Comparison of ENCODE assay signal across 20 cellular contexts in the genomic region with DNA sequence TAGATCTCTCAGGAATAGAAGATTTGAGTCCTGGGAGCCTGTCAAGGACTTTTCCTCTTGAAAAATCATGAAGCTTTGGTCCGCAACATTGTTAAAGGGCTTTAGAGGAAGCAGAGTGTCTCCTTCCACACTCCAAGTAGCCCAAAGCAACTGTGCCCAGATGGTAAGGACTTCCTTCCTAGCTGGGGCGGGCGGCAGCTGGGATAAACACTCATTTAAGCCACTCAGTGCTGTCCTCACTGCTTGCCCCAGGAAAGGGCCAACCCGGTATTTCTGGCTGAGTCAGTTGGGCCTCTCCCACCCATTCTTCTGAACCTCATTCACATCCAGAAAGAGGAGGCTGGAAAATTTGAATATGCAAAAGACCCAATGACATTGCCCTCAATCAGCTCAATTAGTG.
DNase-seq lines count a peak whose midpoint lies in the region; ATAC-seq, FAIRE-seq and TF ChIP-seq lines count a peak whose summit lies in the region.
"Had no signal": no experiment of that assay in that cellular context is flagged by ENCODE, and none has a peak within 500 bp of the region (broad histone marks: within the 10 kb centered on the region; RNA-seq: fewer than 3 reads in every experiment).

No MANE protein-coding gene starts in this region.

- H2AFZ ChIP-seq in endothelial cell of umbilical vein (ENCODE audit: low read depth, low read length): peak overlapping the region; percentile 28

- H3K4me3 ChIP-seq in endothelial cell of umbilical vein (replicated peaks in 1 of 3; ENCODE audit: insufficient read depth in 1 of 3, low read depth in 1 of 3, low read length in 3 of 3) (no peak overlapping the region), mesodermal cell (ENCODE audit: extremely low read depth, insufficient read depth, low read length, poor library complexity, severe bottlenecking) (no peak overlapping the region), right lobe of liver (no peak overlapping the region)
- H3K4me3 ChIP-seq: breast epithelium, GM12878, thoracic aorta had no signal

- dilution Hi-C loops in endothelial cell of umbilical vein (cut with MboI; ENCODE audit: extremely low pct_ligation_motif_present, low sequenced_read_pairs): no loop called here

- no peak overlapping the region for H3K4me2 ChIP-seq in endothelial cell of umbilical vein (ENCODE audit: insufficient read depth, low read length)

- no peaks in the 10 kb centered on the region for H3K79me2 ChIP-seq in endothelial cell of umbilical vein (ENCODE audit: control insufficient read depth, insufficient read depth, low read length)

- TF ChIP-seq POLR2A in endothelial cell of umbilical vein (IDR thresholded peaks at IDR 0.05; ENCODE audit: low read depth, low read length) (no peak), right lobe of liver (IDR thresholded peaks at IDR 0.05) (no peak)

- H3K4me1 ChIP-seq in endothelial cell of umbilical vein (ENCODE audit: control insufficient read depth, extremely low read depth, insufficient read depth, low read length) (peaks cover 26% of the 10 kb centered on the region), mesodermal cell (ENCODE audit: control insufficient read depth, insufficient read depth, low read length, poor library complexity, severe bottlenecking) (peaks cover 25% of the 10 kb centered on the region), right lobe of liver (no peaks in the 10 kb centered on the region)
- H3K4me1 ChIP-seq: breast epithelium had no signal

- no peaks in the 10 kb centered on the region for H3K9me3 ChIP-seq in endothelial cell of umbilical vein (replicated peaks; ENCODE audit: control insufficient read depth, insufficient read depth, low read length)
- H3K9me3 ChIP-seq in mesodermal cell (ENCODE audit: control insufficient read depth, low read length): no peaks in the 10 kb centered on the region
- no peaks in the 10 kb centered on the region for H3K9me3 ChIP-seq in right lobe of liver
- H3K9me3 ChIP-seq: breast epithelium, thoracic aorta had no signal

- 46% methylated on average over 3 of the region's 4 CpGs; no CpG with 5 or more reads in 1 of the 2 experiments for WGBS in mesodermal cell (ENCODE audit: insufficient coverage in 2 of 2), 2 experiments
- 58% methylated on average over 2 of the region's 4 CpGs for WGBS in right lobe of liver (ENCODE audit: insufficient coverage, low coverage, low lambda C conversion rate, missing lambda C conversion rate)

- no peaks in the 10 kb centered on the region for H4K20me1 ChIP-seq in endothelial cell of umbilical vein (replicated peaks; ENCODE audit: control insufficient read depth, extremely low read depth, insufficient read depth, low read length)

- no peak overlapping the region for H3K9ac ChIP-seq in endothelial cell of umbilical vein (replicated peaks; ENCODE audit: extremely low read depth, insufficient read depth, low read length)

- no peaks in the 10 kb centered on the region for H3K36me3 ChIP-seq in endothelial cell of umbilical vein (ENCODE audit: control insufficient read depth in 2 of 2, extremely low read depth in 1 of 2, insufficient read depth in 2 of 2, low read length in 2 of 2)
- no peaks in the 10 kb centered on the region for H3K36me3 ChIP-seq in mesodermal cell (ENCODE audit: control insufficient read depth, insufficient read depth, low read length)
- H3K36me3 ChIP-seq in right lobe of liver: no peaks in the 10 kb centered on the region
- H3K36me3 ChIP-seq: breast epithelium, thoracic aorta had no signal

- no peaks in the 10 kb centered on the region for H3K27me3 ChIP-seq in endothelial cell of umbilical vein (ENCODE audit: control insufficient read depth in 2 of 2, insufficient read depth in 2 of 2, low read length in 2 of 2)
- H3K27me3 ChIP-seq in right lobe of liver: no peaks in the 10 kb centered on the region
- H3K27me3 ChIP-seq: breast epithelium, foreskin keratinocyte had no signal

- BruUV-seq in endothelial cell of umbilical vein (replicated peaks; lab: Mats Ljungman, UMichigan): no TSS peak

- TF ChIP-seq CTCF in endothelial cell of umbilical vein (IDR thresholded peaks at IDR 0.05; ENCODE audit: extremely low read depth in 1 of 2, insufficient read depth in 1 of 2, low read depth in 1 of 2, low read length in 2 of 2) (no peak), right lobe of liver (IDR thresholded peaks at IDR 0.05) (no peak)

- peak; percentile 85 for FAIRE-seq in endothelial cell of umbilical vein (lab: Jason Lieb, UNC)
- FAIRE-seq: GM12878, HepG2 had no signal

- intact Hi-C loops in endothelial cell of umbilical vein (cut with micrococcal nuclease) (no loop called here), right lobe of liver (cut with DNase I) (no loop called here)

- CTCF ChIA-PET in endothelial cell of umbilical vein (lab: Charles Lee): interaction anchor here (1.4 to 3.2 kb wide), 4 partner anchors 11 to 314 kb away, joined by 3 to 34 read pairs (median 14); no protein-coding TSS in a partner anchor

- ATAC-seq in right lobe of liver (no peak), HG03520 (IDR thresholded peaks at IDR 0.05; ENCODE audit: unreplicated experiment) (no peak)
- ATAC-seq: foreskin keratinocyte, GM12878, HCT116, HepG2 had no signal

- no peaks in the 10 kb centered on the region for H3K9me1 ChIP-seq in endothelial cell of umbilical vein (replicated peaks; ENCODE audit: control insufficient read depth, extremely low read depth, insufficient read depth, low read length)

- H3K27ac ChIP-seq in endothelial cell of umbilical vein (ENCODE audit: insufficient read depth, low read depth, low read length) (no peak overlapping the region), mesodermal cell (ENCODE audit: low read depth, low read length, severe bottlenecking) (peak overlapping the region; percentile 3), right lobe of liver (no peak overlapping the region)
- H3K27ac ChIP-seq: foreskin keratinocyte, thoracic aorta had no signal

- POLR2A ChIA-PET in endothelial cell of umbilical vein (lab: Charles Lee): no interaction called here

- DNase-seq in ELF-1 (ENCODE audit: low read depth, low spot score) (peak; percentile 88), MV-4-11 (lab: John Stamatoyannopoulos, UW) (peak; percentile 50), endothelial cell of umbilical vein (ENCODE audit: low read depth, low spot score) (no peak), NCI-H345 (lab: John Stamatoyannopoulos, UW) (no peak), right lobe of liver (no peak), retina (no peak)
- DNase-seq: activated CD4-positive, alpha-beta T cell treated with anti-CD3 and anti-CD28 coated beads for 1 hour; activated naive CD8-positive, alpha-beta T cell treated with anti-CD3 and anti-CD28 coated beads, Interleukin-2, amount 10 ng/mL, durations not matched to agents 7 days and 5 days; activated T-cell treated with anti-CD3 and anti-CD28 coated beads for 4 hours; CD4-positive, alpha-beta memory T cell; NCI-H2107; SHP77 had no signal

TF ChIP-seq in endothelial cell of umbilical vein, 7 proteins besides CTCF, POLR2A, EP300 and RAD21:
- TF ChIP-seq, protein P1, sequence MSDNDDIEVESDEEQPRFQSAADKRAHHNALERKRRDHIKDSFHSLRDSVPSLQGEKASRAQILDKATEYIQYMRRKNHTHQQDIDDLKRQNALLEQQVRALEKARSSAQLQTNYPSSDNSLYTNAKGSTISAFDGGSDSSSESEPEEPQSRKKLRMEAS (IDR thresholded peaks at IDR 0.05; ENCODE audit: insufficient read depth, insufficient read length): no peak
- TF ChIP-seq GATA2 (IDR thresholded peaks at IDR 0.05; ENCODE audit: insufficient read depth, insufficient read length, low read depth, low read length) (no peak), MYC (IDR thresholded peaks at IDR 0.05; ENCODE audit: low read depth, low read length) (no peak), JUN (IDR thresholded peaks at IDR 0.05; ENCODE audit: borderline replicate concordance, insufficient read depth, insufficient read length, low read depth) (no peak), FOS (IDR thresholded peaks at IDR 0.05; ENCODE audit: borderline replicate concordance, insufficient read depth, low read length) (no peak), EZH2 (IDR thresholded peaks at IDR 0.05; ENCODE audit: borderline replicate concordance, low read depth, low read length, severe bottlenecking) (no peak), POLR2AphosphoS5 (IDR thresholded peaks at IDR 0.05; ENCODE audit: insufficient read depth, low read depth, low read length) (no peak)

Comparison
In these comparisons a context has a peak if more than half of its experiments do, and no peak if none do; other contexts are left out.
1. DNase-seq: peak in ELF-1 (single experiment) and MV-4-11 (single experiment); none in endothelial cell of umbilical vein (single experiment), NCI-H345 (single experiment), right lobe of liver (0 of 3) and retina (single experiment).